In genomic region chr1:212951058-212951923, GRCh38 we compare ENCODE assay signal across 8 cellular contexts. TPM values are rescaled to one million over a fixed set of nuclear protein-coding genes. Genes with fewer than 3 reads are reported as not detected.
DNase-seq lines count a peak whose midpoint lies in the region; ATAC-seq and TF ChIP-seq lines count a peak whose summit lies in the region.

No MANE protein-coding gene starts in this region.

- peak overlapping the region in 1 of 2 donors; percentile 45 for H3K9ac ChIP-seq in mucosa of rectum (ENCODE audit: low read depth in 1 of 2, low read length in 2 of 2)

- no peak for TF ChIP-seq CTCF in HL-60 (IDR thresholded peaks at IDR 0.05; ENCODE audit: insufficient read depth, low read length)
- no peak for TF ChIP-seq CTCF in cardiac fibroblast (IDR thresholded peaks at IDR 0.05; ENCODE audit: low read depth, low read length)

- H3K4me3 ChIP-seq in GM08714 (ENCODE audit: low read length) (peak overlapping the region; percentile 78), HL-60 (replicated peaks; ENCODE audit: insufficient read depth, low read length) (peak overlapping the region; percentile 1; the same call in 1 of the 2 replicates), cardiac fibroblast (replicated peaks in 1 of 2; ENCODE audit: low read depth in 2 of 2, low read length in 2 of 2) (peak overlapping the region; percentile 57), mucosa of rectum (ENCODE audit: low read length in 2 of 2) (peak overlapping the region; percentile 51 to 70)

- no peaks in the 10 kb centered on the region for H3K9me3 ChIP-seq in mucosa of rectum (ENCODE audit: control insufficient read depth in 2 of 2, low read length in 2 of 2)

- H3K4me1 ChIP-seq in mucosa of rectum (ENCODE audit: control insufficient read depth in 2 of 2, insufficient read depth in 2 of 2, low read length in 2 of 2), result peaks cover 8% of the 10 kb centered on the region in 2 donors

- ATAC-seq in HG03565 (IDR thresholded peaks at IDR 0.05; ENCODE audit: unreplicated experiment), result no peak
- ATAC-seq in HG02588 (IDR thresholded peaks at IDR 0.05; ENCODE audit: unreplicated experiment), result no peak

- H3K27ac ChIP-seq in HL-60 (replicated peaks), result no peak overlapping the region
- H3K27ac ChIP-seq in mucosa of rectum (ENCODE audit: low read depth in 2 of 2, low read length in 2 of 2), result no peak overlapping the region

- no peaks in the 10 kb centered on the region for H3K36me3 ChIP-seq in mucosa of rectum (ENCODE audit: control insufficient read depth in 2 of 2, insufficient read depth in 2 of 2, low read length in 2 of 2)

- H3K27me3 ChIP-seq in HL-60 (ENCODE audit: insufficient read depth, poor library complexity, severe bottlenecking) (peaks cover 54% of the 10 kb centered on the region), mucosa of rectum (ENCODE audit: control insufficient read depth in 2 of 2, insufficient read depth in 2 of 2, low read length in 2 of 2) (peaks cover 7 to 24% of the 10 kb centered on the region in 2 donors)

- DNase-seq in HL-60 (ENCODE audit: low read depth in 1 of 2, low spot score in 1 of 2) (no peak), cardiac fibroblast (ENCODE audit: low read depth in 2 of 2) (no peak), A172 (ENCODE audit: low spot score) (no peak), NCI-H524 (lab: John Stamatoyannopoulos, UW) (no peak)

RNA-seq across cellular contexts. Expression of gene VASH2, which starts 0.9 kb away (rescaled TPM):
- total RNA-seq in A172 (2014; rRNA removed; shearing (Covaris generic)), result 1.9 and 2.9 TPM in 2 replicates

Comparison
In these comparisons a context has a peak if more than half of its experiments do, and no peak if none do; other contexts are left out.
1. H3K4me3 ChIP-seq: peak in every context shown above with its lines; median percentile 78 in GM08714; 60 in mucosa of rectum; 57 in cardiac fibroblast; 1 in HL-60.